ENCODE assay signal across 8 cellular contexts in genomic region chr15:89760303-89761008, GRCh38. TPM values are rescaled to one million over a fixed set of nuclear protein-coding genes. Genes with fewer than 3 reads are reported as not detected.
DNase-seq lines count a peak whose midpoint lies in the region; ATAC-seq and TF ChIP-seq lines count a peak whose summit lies in the region.

No MANE protein-coding gene starts in this region.

- peak; percentile 2 for DNase-seq in DMS153 treated with DMSO at 0.1 percent for 48 hours (lab: John Stamatoyannopoulos, UW; ENCODE audit: unreplicated experiment)
- DNase-seq in DMS153 (lab: John Stamatoyannopoulos, UW): no peak
- peak; percentile 64 for DNase-seq in OCI-LY7 (ENCODE audit: low spot score)
- peak; percentile 70 for DNase-seq in activated T-cell treated with anti-CD3 and anti-CD28 coated beads, Interleukin-2, amount 50 U/mL, for 1 hour
- DNase-seq in fibroblast of gingiva (ENCODE audit: low read depth): peak; percentile 58
- peak; percentile 75 for DNase-seq in natural killer cell treated with Interleukin-12 subunit alpha and Interleukin-12 subunit beta and Interleukin-15 and Interleukin-18, amount 100 ng/mL, for 72 hours (ENCODE audit: low spot score)
- DNase-seq in stomach: peak; percentile 87

- TF ChIP-seq EP300 in stomach (IDR thresholded peaks at IDR 0.05): no peak

- H3K9me3 Mint-ChIP-seq in natural killer cell treated with Interleukin-12 subunit alpha and Interleukin-12 subunit beta and Interleukin-15 and Interleukin-18, amount 100 ng/mL, for 72 hours: no peaks in the 10 kb centered on the region

- no TSS peak for BruUV-seq in OCI-LY7 (replicated peaks; lab: Mats Ljungman, UMichigan)

- H2AFZ ChIP-seq in OCI-LY7 (ENCODE audit: low read length): no peak overlapping the region

- H3K4me1 Mint-ChIP-seq in natural killer cell treated with Interleukin-12 subunit alpha and Interleukin-12 subunit beta and Interleukin-15 and Interleukin-18, amount 100 ng/mL, for 72 hours (ENCODE audit: low read depth in 2 of 2): peaks cover 0 to 3% of the 10 kb centered on the region in 2 donors

- peaks cover 0 to 9% (median 0%) of the 10 kb centered on the region in 3 donors for H3K27me3 ChIP-seq in stomach

- no peak overlapping the region for H3K4me3 ChIP-seq in OCI-LY7 (ENCODE audit: low read depth, low read length, poor library complexity, severe bottlenecking)
- no peak overlapping the region for H3K4me3 ChIP-seq in stomach

- ATAC-seq in HG03175 (IDR thresholded peaks at IDR 0.05; ENCODE audit: unreplicated experiment): peak; percentile 65
- peak; percentile 76 to 84 for ATAC-seq in natural killer cell treated with Interleukin-12 subunit alpha and Interleukin-12 subunit beta and Interleukin-15 and Interleukin-18, amount 100 ng/mL, for 72 hours

- H3K36me3 ChIP-seq in OCI-LY7 (ENCODE audit: insufficient read depth, low read length) (no peaks in the 10 kb centered on the region), stomach (no peaks in the 10 kb centered on the region)

- TF ChIP-seq CTCF in OCI-LY7 (conservative IDR thresholded peaks at IDR 0.05; ENCODE audit: low read length) (peak; percentile 93), stomach (IDR thresholded peaks at IDR 0.05) (peak in 6 of 7 experiments; percentile 35 to 95 (median 92))

- CTCF ChIA-PET in OCI-LY7 (lab: Charles Lee; ENCODE audit: unreplicated experiment): interaction anchor here (0.6 to 1.5 kb wide), 5 partner anchors 13 to 114 kb away, joined by 3 to 17 read pairs (median 5); no protein-coding TSS in a partner anchor

- intact Hi-C loops in OCI-LY7 (cut with micrococcal nuclease; ENCODE audit: unreplicated experiment): loop anchor here (1.0 to 5.0 kb wide), 2 partner anchors 115 to 312 kb away; no protein-coding TSS in a partner anchor
- intact Hi-C loops in stomach (cut with DNase I; ENCODE audit: low total_unique reads): loop anchor here (5.0 kb wide), 1 partner anchor 112 kb away; no protein-coding TSS in a partner anchor

- no peaks in the 10 kb centered on the region for H3K4me1 ChIP-seq in OCI-LY7 (ENCODE audit: insufficient read depth, low read length, poor library complexity, severe bottlenecking)
- H3K4me1 ChIP-seq in stomach: peaks cover 0 to 29% (median 26%) of the 10 kb centered on the region in 4 donors

- no peak for TF ChIP-seq POLR2A in stomach (IDR thresholded peaks at IDR 0.05)

- WGBS in stomach, 5 donors: 16 to 33% (median 27%) methylated on average over 11 to 16 of the region's 16 CpGs

- no peaks in the 10 kb centered on the region for H3K9me2 ChIP-seq in OCI-LY7 (ENCODE audit: insufficient read depth, low read length)

- no peak overlapping the region for H3K4me3 Mint-ChIP-seq in natural killer cell treated with Interleukin-12 subunit alpha and Interleukin-12 subunit beta and Interleukin-15 and Interleukin-18, amount 100 ng/mL, for 72 hours

- H3K27ac Mint-ChIP-seq in natural killer cell treated with Interleukin-12 subunit alpha and Interleukin-12 subunit beta and Interleukin-15 and Interleukin-18, amount 100 ng/mL, for 72 hours: no peak overlapping the region

- H3K9me3 ChIP-seq in OCI-LY7 (ENCODE audit: low read length) (no peaks in the 10 kb centered on the region), stomach (no peaks in the 10 kb centered on the region)

- H3K4me2 ChIP-seq in OCI-LY7 (ENCODE audit: low read length): no peak overlapping the region

- H3K79me2 ChIP-seq in OCI-LY7 (ENCODE audit: insufficient read depth, low read depth, low read length): no peaks in the 10 kb centered on the region

- POLR2A ChIA-PET in OCI-LY7 (lab: Charles Lee): interaction anchor here (0.6 to 1.4 kb wide), 3 partner anchors 13 to 564 kb away, joined by 3 read pairs; no protein-coding TSS in a partner anchor

- no peaks in the 10 kb centered on the region for H4K20me1 ChIP-seq in OCI-LY7 (ENCODE audit: insufficient read depth, low read length)

- no peak overlapping the region for H3K27ac ChIP-seq in OCI-LY7 (ENCODE audit: low read depth, low read length, poor library complexity, severe bottlenecking)
- peak overlapping the region in 4 of 5 donors; percentile 25 to 73 (median 62) for H3K27ac ChIP-seq in stomach

- no peaks in the 10 kb centered on the region for H3K36me3 Mint-ChIP-seq in natural killer cell treated with Interleukin-12 subunit alpha and Interleukin-12 subunit beta and Interleukin-15 and Interleukin-18, amount 100 ng/mL, for 72 hours

- H3K27me3 Mint-ChIP-seq in natural killer cell treated with Interleukin-12 subunit alpha and Interleukin-12 subunit beta and Interleukin-15 and Interleukin-18, amount 100 ng/mL, for 72 hours: peaks cover 3 to 11% of the 10 kb centered on the region in 2 donors

RNA-seq across cellular contexts. Expression of gene MESP1, which starts 9.4 kb away (rescaled TPM):
- 0.05 and 3.5 TPM in 2 replicates for total RNA-seq in OCI-LY7 (2014; rRNA removed; shearing (Covaris generic))
- total RNA-seq in OCI-LY7 (2022) (not detected in 2 replicates), stomach (10 to 100 TPM in 1 of 5 donors, 1 to 10 TPM in 2, under 1 TPM in 1, not detected in 1; 0.58 to 60.5 (median 2.6) TPM)
- total RNA-seq in natural killer cell treated with Interleukin-12 subunit alpha and Interleukin-12 subunit beta and Interleukin-15 and Interleukin-18, amount 100 ng/mL, for 72 hours: 1 to 10 TPM; 2.3 to 4.0 TPM
- 1 to 10 TPM; 1.2 to 1.7 (median 1.3) TPM for polyA plus RNA-seq in stomach

RNA-seq across cellular contexts. Expression of gene MESP2, which starts 15.7 kb away (rescaled TPM):
- total RNA-seq in OCI-LY7 (2014; rRNA removed; shearing (Covaris generic)): not detected in 2 replicates
- total RNA-seq in OCI-LY7 (2022): not detected in 2 replicates
- not detected for total RNA-seq in natural killer cell treated with Interleukin-12 subunit alpha and Interleukin-12 subunit beta and Interleukin-15 and Interleukin-18, amount 100 ng/mL, for 72 hours
- total RNA-seq in stomach: not detected
- under 1 TPM in 2 of 3 donors, not detected in 1; 0.43 to 0.56 TPM for polyA plus RNA-seq in stomach

RNA-seq across cellular contexts. Expression of gene ANPEP, which starts 54.2 kb away (rescaled TPM):
- 0.03 and 0.10 TPM in 2 replicates for total RNA-seq in OCI-LY7 (2014; rRNA removed; shearing (Covaris generic))
- 0.29 TPM in 1 of 2 replicates, not detected in the other for total RNA-seq in OCI-LY7 (2022)
- 1 to 10 TPM in 1 of 2 donors, not detected in 1; 3.2 TPM for total RNA-seq in natural killer cell treated with Interleukin-12 subunit alpha and Interleukin-12 subunit beta and Interleukin-15 and Interleukin-18, amount 100 ng/mL, for 72 hours
- total RNA-seq in stomach: 10 to 100 TPM in 2 of 5 donors, 1 to 10 TPM in 2, under 1 TPM in 1; 0.89 to 41.7 (median 5.2) TPM
- 1 to 10 TPM; 1.9 to 7.2 (median 5.7) TPM for polyA plus RNA-seq in stomach
